Comparison of ENCODE assay signal across 8 cellular contexts in the genomic region with DNA sequence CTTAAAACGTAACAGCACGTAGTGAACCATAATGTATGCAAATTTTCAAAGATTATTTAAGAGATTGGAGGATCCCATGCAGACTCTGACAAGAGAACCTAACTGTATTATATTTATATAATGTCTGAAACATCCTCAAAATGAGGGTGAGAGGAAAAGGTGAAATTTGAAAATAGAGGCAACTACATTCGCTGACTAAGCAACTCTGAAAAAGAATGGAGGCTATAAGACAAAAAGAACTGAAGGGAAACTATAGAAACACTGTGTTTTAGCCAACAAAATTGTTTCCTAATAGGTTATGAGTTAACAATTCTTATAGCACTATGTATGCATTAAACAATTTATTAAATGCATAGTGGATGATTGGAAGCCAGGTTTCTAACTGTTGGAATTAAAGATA.
"Had no signal": no experiment of that assay in that cellular context is flagged by ENCODE, and none has a peak within 500 bp of the region (broad histone marks: within the 10 kb centered on the region; RNA-seq: fewer than 3 reads in every experiment).

No MANE protein-coding gene starts in this region.

- H2AFZ ChIP-seq: GM23248 had no signal

- H3K4me3 ChIP-seq: GM23248, K562 had no signal

- FAIRE-seq: H54, HTR-8/SVneo, K562 had no signal

- H3K27ac ChIP-seq: GM23248 had no signal

- H3K9ac ChIP-seq: GM23248 had no signal

- ATAC-seq: K562 had no signal

- DNase-seq: GM23248, GOT3, H9, HCEC 1CT, KG1 had no signal
